ENCODE assay signal across 8 cellular contexts in the genomic region with DNA sequence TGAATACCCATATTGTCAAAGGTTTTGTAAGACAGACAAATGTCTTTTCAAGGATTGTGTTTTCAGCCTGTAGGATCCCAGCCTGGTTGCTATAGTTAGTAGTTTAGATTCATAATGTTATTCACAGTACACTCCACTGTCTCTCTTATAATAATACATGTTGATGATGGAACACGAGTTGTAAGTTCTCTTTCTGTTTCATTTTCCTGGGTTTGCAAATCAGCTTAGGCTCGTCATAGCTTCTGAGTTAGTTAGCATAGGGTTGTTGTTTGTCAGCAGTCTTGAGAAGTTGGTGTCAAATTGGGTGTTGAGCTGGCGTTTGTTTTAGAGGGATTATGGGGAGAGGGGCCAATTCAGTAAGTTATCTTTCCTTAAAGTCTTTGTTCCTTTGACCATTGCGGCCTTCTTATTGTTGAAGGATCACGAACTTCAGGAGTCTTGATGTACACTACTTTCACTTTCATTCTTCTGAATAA. TPM values are rescaled to one million over a fixed set of nuclear protein-coding genes. Genes with fewer than 3 reads are reported as not detected.
DNase-seq lines count a peak whose midpoint lies in the region; ATAC-seq and TF ChIP-seq lines count a peak whose summit lies in the region.

No MANE protein-coding gene starts in this region.

- H3K27ac ChIP-seq in ACC112 (ENCODE audit: low read depth, low read length) (peak overlapping the region; percentile 84), gastroesophageal sphincter (peak overlapping the region in 2 of 4 donors; percentile 13 to 42)

- H3K4me3 ChIP-seq in ACC112 (ENCODE audit: low read depth, low read length) = peak overlapping the region; percentile 74
- peak overlapping the region; percentile 32 to 33 for H3K4me3 ChIP-seq in gastroesophageal sphincter

- CTCF ChIA-PET in WTC11 (lab: Charles Lee) = no interaction called here

- no peak overlapping the region for H2AFZ ChIP-seq in ACC112 (ENCODE audit: low read length, unreplicated experiment)

- H3K79me2 ChIP-seq in ACC112 (ENCODE audit: control insufficient read depth, insufficient read depth, low read length, unreplicated experiment) = peaks cover 84% of the 10 kb centered on the region

- H3K9me3 ChIP-seq in gastroesophageal sphincter = no peaks in the 10 kb centered on the region

- H3K36me3 ChIP-seq in ACC112 (ENCODE audit: insufficient read depth, low read length) (peaks cover 13% of the 10 kb centered on the region; the same call in 1 of the 2 replicates), gastroesophageal sphincter (no peaks in the 10 kb centered on the region)

- H3K27me3 ChIP-seq in ACC112 (ENCODE audit: insufficient read depth, low read length) (no peaks in the 10 kb centered on the region), gastroesophageal sphincter (no peaks in the 10 kb centered on the region)

- POLR2A ChIA-PET in WTC11 (lab: Charles Lee) = no interaction called here

- H3K9me3 Mint-ChIP-seq in WTC11 = no peaks in the 10 kb centered on the region
- H3K9me3 Mint-ChIP-seq in stimulated activated naive B cell treated with anti-CD40 and anti-IgM and Interleukin-4, amounts not matched to agents 10 μg/mL and 1 μg/mL and 100 μg/mL, for 72 hours = no peaks in the 10 kb centered on the region

- 0 out of 2 replicates have a peak, but pooled peaks cover 3% of the 10 kb centered on the region for H3K36me3 Mint-ChIP-seq in WTC11
- peaks cover 35 to 41% of the 10 kb centered on the region in 2 donors for H3K36me3 Mint-ChIP-seq in stimulated activated naive B cell treated with anti-CD40 and anti-IgM and Interleukin-4, amounts not matched to agents 10 μg/mL and 1 μg/mL and 100 μg/mL, for 72 hours

- H3K27me3 Mint-ChIP-seq in WTC11 (ENCODE audit: low read depth) = no peaks in the 10 kb centered on the region
- H3K27me3 Mint-ChIP-seq in stimulated activated naive B cell treated with anti-CD40 and anti-IgM and Interleukin-4, amounts not matched to agents 10 μg/mL and 1 μg/mL and 100 μg/mL, for 72 hours = no peaks in the 10 kb centered on the region

- TF ChIP-seq CTCF in WTC11 (IDR thresholded peaks at IDR 0.05) = no peak
- no peak for TF ChIP-seq CTCF in gastroesophageal sphincter (IDR thresholded peaks at IDR 0.05)

- peaks cover 40% of the 10 kb centered on the region for H3K4me1 ChIP-seq in ACC112 (ENCODE audit: control insufficient read depth, insufficient read depth, low read length, unreplicated experiment)
- H3K4me1 ChIP-seq in gastroesophageal sphincter = peaks cover 24 to 77% (median 25%) of the 10 kb centered on the region in 3 donors

- peak overlapping the region; percentile 11 for H3K27ac Mint-ChIP-seq in WTC11
- H3K27ac Mint-ChIP-seq in stimulated activated naive B cell treated with anti-CD40 and anti-IgM and Interleukin-4, amounts not matched to agents 10 μg/mL and 1 μg/mL and 100 μg/mL, for 72 hours = peak overlapping the region; percentile 94

- peaks cover 47% of the 10 kb centered on the region for H3K4me1 Mint-ChIP-seq in WTC11
- peaks cover 39 to 87% of the 10 kb centered on the region in 2 donors for H3K4me1 Mint-ChIP-seq in stimulated activated naive B cell treated with anti-CD40 and anti-IgM and Interleukin-4, amounts not matched to agents 10 μg/mL and 1 μg/mL and 100 μg/mL, for 72 hours

- no peak overlapping the region for H3K4me3 Mint-ChIP-seq in WTC11
- H3K4me3 Mint-ChIP-seq in stimulated activated naive B cell treated with anti-CD40 and anti-IgM and Interleukin-4, amounts not matched to agents 10 μg/mL and 1 μg/mL and 100 μg/mL, for 72 hours = peak overlapping the region; percentile 85 to 90

- TF ChIP-seq EP300 in gastroesophageal sphincter (IDR thresholded peaks at IDR 0.05) = no peak

- TF ChIP-seq POLR2A in gastroesophageal sphincter (IDR thresholded peaks at IDR 0.05) = no peak

- DNase-seq in WTC11 (ENCODE audit: low spot score) (no peak), SK-N-DZ (ENCODE audit: low spot score) (no peak), cerebellar cortex (ENCODE audit: low spot score) (no peak)
- DNase-seq in stimulated activated naive B cell treated with anti-CD40 and anti-IgM and Interleukin-4, amounts not matched to agents 10 μg/mL and 1 μg/mL and 100 μg/mL, for 72 hours = no peak

- 37% methylated on average over 5 of the region's 5 CpGs; no CpG with 5 or more reads in 1 of the 2 donors for WGBS in gastroesophageal sphincter (ENCODE audit: low coverage in 1 of 2), 2 donors

- ATAC-seq in GM18870 (IDR thresholded peaks at IDR 0.05; ENCODE audit: unreplicated experiment) (peak; percentile 92), HG03060 (IDR thresholded peaks at IDR 0.05; ENCODE audit: low read depth, unreplicated experiment) (peak; percentile 73), WTC11 (no peak), gastroesophageal sphincter (no peak)
- ATAC-seq in stimulated activated naive B cell treated with anti-CD40 and anti-IgM and Interleukin-4, amounts not matched to agents 10 μg/mL and 1 μg/mL and 100 μg/mL, for 72 hours (replicated peaks) = peak; percentile 74 to 83

TF ChIP-seq in WTC11, 78 proteins besides CTCF, POLR2A, EP300 and RAD21:
- TF ChIP-seq, protein P1, sequence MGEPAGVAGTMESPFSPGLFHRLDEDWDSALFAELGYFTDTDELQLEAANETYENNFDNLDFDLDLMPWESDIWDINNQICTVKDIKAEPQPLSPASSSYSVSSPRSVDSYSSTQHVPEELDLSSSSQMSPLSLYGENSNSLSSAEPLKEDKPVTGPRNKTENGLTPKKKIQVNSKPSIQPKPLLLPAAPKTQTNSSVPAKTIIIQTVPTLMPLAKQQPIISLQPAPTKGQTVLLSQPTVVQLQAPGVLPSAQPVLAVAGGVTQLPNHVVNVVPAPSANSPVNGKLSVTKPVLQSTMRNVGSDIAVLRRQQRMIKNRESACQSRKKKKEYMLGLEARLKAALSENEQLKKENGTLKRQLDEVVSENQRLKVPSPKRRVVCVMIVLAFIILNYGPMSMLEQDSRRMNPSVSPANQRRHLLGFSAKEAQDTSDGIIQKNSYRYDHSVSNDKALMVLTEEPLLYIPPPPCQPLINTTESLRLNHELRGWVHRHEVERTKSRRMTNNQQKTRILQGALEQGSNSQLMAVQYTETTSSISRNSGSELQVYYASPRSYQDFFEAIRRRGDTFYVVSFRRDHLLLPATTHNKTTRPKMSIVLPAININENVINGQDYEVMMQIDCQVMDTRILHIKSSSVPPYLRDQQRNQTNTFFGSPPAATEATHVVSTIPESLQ (CRISPR knock-in tag; IDR thresholded peaks at IDR 0.05) = no peak
- TF ChIP-seq, protein P2, sequence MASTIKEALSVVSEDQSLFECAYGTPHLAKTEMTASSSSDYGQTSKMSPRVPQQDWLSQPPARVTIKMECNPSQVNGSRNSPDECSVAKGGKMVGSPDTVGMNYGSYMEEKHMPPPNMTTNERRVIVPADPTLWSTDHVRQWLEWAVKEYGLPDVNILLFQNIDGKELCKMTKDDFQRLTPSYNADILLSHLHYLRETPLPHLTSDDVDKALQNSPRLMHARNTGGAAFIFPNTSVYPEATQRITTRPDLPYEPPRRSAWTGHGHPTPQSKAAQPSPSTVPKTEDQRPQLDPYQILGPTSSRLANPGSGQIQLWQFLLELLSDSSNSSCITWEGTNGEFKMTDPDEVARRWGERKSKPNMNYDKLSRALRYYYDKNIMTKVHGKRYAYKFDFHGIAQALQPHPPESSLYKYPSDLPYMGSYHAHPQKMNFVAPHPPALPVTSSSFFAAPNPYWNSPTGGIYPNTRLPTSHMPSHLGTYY (CRISPR knock-in tag; IDR thresholded peaks at IDR 0.05) = no peak
- TF ChIP-seq, protein P3, sequence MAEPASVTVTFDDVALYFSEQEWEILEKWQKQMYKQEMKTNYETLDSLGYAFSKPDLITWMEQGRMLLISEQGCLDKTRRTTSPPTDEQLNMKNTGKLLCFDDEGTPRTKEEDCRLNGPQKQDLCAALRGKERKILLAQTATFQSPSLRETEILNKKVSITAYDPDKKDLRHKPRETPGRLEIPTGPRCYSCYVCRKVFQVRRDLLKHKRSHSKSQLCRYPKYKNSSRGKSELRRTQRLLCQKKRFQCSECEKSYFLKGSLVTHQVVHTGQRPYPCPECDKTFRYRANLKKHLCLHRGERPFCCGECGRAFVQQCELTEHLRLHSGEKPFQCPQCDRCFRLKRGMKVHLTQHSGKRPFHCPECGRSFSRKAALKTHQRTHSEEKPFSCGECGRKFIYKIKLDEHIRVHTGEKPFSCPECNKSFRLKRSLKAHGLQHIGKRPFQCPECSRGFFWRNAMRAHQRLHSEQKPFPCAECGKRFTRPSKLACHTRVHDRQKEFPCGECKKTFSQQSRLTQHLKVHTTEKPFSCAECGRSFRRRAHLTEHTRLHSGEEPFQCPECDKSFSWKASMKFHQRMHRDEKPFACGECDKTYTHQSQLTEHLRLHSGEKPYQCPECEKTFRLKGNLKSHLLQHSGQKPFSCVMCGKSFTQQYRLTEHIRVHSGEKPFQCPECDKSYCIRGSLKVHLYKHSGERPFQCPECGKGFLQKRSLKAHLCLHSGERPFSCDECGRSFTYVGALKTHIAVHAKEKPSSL (CRISPR knock-in tag; conservative IDR thresholded peaks at IDR 0.05) = no peak
- TF ChIP-seq ZNF423 (CRISPR knock-in tag; IDR thresholded peaks at IDR 0.05) (no peak), ZNF263 (CRISPR knock-in tag; IDR thresholded peaks at IDR 0.05; ENCODE audit: low read depth) (no peak)
- TF ChIP-seq, protein P4, sequence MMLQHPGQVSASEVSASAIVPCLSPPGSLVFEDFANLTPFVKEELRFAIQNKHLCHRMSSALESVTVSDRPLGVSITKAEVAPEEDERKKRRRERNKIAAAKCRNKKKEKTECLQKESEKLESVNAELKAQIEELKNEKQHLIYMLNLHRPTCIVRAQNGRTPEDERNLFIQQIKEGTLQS (CRISPR knock-in tag; conservative IDR thresholded peaks at IDR 0.05) = no peak
- TF ChIP-seq, protein P5, sequence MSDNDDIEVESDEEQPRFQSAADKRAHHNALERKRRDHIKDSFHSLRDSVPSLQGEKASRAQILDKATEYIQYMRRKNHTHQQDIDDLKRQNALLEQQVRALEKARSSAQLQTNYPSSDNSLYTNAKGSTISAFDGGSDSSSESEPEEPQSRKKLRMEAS (CRISPR knock-in tag; IDR thresholded peaks at IDR 0.05) = no peak

RNA-seq across cellular contexts. Expression of gene QKI, which starts 45.8 kb away (rescaled TPM):
- 134 to 145 TPM (median 138 TPM) in 3 replicates for total RNA-seq in WTC11 (2021)
- 100 to 1,000 TPM; 170 to 249 (median 227) TPM for total RNA-seq in gastroesophageal sphincter
- polyA plus RNA-seq in SK-N-DZ (2014; cell fraction: cytosol; rRNA removed) = 42.2 and 62.3 TPM in 2 replicates
- 20.7 and 39.8 TPM in 2 replicates for polyA plus RNA-seq in SK-N-DZ (2014; cell fraction: nucleus; rRNA removed)

Comparison
In these comparisons a context has a peak if more than half of its experiments do, and no peak if none do; other contexts are left out.
1. ATAC-seq: peak in GM18870 (single experiment), HG03060 (single experiment) and stimulated activated naive B cell treated with anti-CD40 and anti-IgM and Interleukin-4, amounts not matched to agents 10 μg/mL and 1 μg/mL and 100 μg/mL, for 72 hours (2 of 2); none in WTC11 (single experiment) and gastroesophageal sphincter (single experiment).